In the genomic region with DNA sequence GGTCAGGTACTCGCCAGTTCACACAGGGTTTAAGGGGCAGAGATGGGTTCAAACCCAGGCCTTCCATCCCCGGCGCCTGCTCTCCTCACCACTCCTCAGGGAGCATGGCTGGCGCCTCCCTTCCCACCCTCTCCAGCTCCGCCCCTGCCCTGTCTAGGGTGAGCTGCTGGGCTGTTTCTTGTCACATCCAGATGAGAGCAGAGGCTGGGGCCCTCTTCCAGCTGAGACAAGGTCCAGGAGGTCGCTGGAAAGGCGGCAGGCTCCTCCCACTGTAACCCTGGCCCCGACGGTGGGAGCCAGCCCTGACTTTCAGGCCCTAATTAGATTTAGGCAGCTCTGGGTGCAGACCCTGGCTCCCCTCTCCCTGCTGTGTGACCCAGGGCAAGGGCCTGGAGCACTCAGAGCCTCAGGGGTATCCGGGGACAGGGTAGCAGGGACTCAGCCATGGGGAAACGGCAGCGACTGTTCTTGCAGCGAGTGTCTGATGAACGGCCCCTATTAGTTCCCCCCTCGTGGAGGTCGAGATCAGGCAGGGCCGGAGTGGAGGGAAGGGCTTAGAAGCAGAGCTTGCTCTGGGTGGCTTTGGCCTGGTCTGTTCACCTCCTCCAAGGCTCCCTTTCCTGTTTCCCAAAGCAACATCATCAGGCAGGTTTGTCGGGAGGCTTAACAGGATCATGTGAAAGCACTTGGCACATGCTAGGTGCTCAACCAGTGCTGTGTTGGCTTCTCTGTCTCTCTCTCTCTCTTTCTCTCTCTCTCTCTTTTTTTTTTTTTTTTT, we compare ENCODE assay signal across 1 cellular context.
A peak's percentile ranks its signal among the peaks of the same experiment; 100 is the strongest.
TF ChIP-seq lines count a peak whose summit lies in the region.

No MANE protein-coding gene starts in this region.

TF ChIP-seq in HepG2, 621 proteins besides CTCF, POLR2A, EP300 and RAD21 (continued from another document and continues in another):
- TF ChIP-seq, protein P1, sequence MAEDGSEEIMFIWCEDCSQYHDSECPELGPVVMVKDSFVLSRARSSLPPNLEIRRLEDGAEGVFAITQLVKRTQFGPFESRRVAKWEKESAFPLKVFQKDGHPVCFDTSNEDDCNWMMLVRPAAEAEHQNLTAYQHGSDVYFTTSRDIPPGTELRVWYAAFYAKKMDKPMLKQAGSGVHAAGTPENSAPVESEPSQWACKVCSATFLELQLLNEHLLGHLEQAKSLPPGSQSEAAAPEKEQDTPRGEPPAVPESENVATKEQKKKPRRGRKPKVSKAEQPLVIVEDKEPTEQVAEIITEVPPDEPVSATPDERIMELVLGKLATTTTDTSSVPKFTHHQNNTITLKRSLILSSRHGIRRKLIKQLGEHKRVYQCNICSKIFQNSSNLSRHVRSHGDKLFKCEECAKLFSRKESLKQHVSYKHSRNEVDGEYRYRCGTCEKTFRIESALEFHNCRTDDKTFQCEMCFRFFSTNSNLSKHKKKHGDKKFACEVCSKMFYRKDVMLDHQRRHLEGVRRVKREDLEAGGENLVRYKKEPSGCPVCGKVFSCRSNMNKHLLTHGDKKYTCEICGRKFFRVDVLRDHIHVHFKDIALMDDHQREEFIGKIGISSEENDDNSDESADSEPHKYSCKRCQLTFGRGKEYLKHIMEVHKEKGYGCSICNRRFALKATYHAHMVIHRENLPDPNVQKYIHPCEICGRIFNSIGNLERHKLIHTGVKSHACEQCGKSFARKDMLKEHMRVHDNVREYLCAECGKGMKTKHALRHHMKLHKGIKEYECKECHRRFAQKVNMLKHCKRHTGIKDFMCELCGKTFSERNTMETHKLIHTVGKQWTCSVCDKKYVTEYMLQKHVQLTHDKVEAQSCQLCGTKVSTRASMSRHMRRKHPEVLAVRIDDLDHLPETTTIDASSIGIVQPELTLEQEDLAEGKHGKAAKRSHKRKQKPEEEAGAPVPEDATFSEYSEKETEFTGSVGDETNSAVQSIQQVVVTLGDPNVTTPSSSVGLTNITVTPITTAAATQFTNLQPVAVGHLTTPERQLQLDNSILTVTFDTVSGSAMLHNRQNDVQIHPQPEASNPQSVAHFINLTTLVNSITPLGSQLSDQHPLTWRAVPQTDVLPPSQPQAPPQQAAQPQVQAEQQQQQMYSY (CRISPR knock-in tag; IDR thresholded peaks at IDR 0.05): no peak
- no peak for TF ChIP-seq EZH2 (conservative IDR thresholded peaks at IDR 0.05; ENCODE audit: low read depth, low read length)
- TF ChIP-seq, protein P2, sequence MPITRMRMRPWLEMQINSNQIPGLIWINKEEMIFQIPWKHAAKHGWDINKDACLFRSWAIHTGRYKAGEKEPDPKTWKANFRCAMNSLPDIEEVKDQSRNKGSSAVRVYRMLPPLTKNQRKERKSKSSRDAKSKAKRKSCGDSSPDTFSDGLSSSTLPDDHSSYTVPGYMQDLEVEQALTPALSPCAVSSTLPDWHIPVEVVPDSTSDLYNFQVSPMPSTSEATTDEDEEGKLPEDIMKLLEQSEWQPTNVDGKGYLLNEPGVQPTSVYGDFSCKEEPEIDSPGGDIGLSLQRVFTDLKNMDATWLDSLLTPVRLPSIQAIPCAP (CRISPR knock-in tag; IDR thresholded peaks at IDR 0.05; ENCODE audit: low read depth): 0 out of 2 replicates have a peak, but pooled peaks have one; percentile 50
- 0 out of 2 replicates have a peak, but pooled peaks have one; percentile 67 for TF ChIP-seq ZSCAN29 (CRISPR knock-in tag; conservative IDR thresholded peaks at IDR 0.05)
- TF ChIP-seq NCOA5 (CRISPR knock-in tag; IDR thresholded peaks at IDR 0.05): no peak
- TF ChIP-seq ZNF230 (CRISPR knock-in tag; IDR thresholded peaks at IDR 0.05): no peak
- TF ChIP-seq TSC22D2 (CRISPR knock-in tag; IDR thresholded peaks at IDR 0.05; ENCODE audit: borderline replicate concordance): no peak
- no peak for TF ChIP-seq CEBPG (CRISPR knock-in tag; IDR thresholded peaks at IDR 0.05)
- TF ChIP-seq, protein P3, sequence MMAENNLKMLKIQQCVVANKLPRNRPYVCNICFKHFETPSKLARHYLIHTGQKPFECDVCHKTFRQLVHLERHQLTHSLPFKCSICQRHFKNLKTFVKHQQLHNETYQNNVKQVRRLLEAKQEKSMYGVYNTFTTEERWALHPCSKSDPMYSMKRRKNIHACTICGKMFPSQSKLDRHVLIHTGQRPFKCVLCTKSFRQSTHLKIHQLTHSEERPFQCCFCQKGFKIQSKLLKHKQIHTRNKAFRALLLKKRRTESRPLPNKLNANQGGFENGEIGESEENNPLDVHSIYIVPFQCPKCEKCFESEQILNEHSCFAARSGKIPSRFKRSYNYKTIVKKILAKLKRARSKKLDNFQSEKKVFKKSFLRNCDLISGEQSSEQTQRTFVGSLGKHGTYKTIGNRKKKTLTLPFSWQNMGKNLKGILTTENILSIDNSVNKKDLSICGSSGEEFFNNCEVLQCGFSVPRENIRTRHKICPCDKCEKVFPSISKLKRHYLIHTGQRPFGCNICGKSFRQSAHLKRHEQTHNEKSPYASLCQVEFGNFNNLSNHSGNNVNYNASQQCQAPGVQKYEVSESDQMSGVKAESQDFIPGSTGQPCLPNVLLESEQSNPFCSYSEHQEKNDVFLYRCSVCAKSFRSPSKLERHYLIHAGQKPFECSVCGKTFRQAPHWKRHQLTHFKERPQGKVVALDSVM (CRISPR knock-in tag; IDR thresholded peaks at IDR 0.05): peak; percentile 54
- TF ChIP-seq ZSCAN31 (CRISPR knock-in tag; IDR thresholded peaks at IDR 0.05; ENCODE audit: low read depth): no peak
- TF ChIP-seq ERF (CRISPR knock-in tag; IDR thresholded peaks at IDR 0.05): peak; percentile 47; the same call in 1 of the 2 replicates
- TF ChIP-seq, protein P4, sequence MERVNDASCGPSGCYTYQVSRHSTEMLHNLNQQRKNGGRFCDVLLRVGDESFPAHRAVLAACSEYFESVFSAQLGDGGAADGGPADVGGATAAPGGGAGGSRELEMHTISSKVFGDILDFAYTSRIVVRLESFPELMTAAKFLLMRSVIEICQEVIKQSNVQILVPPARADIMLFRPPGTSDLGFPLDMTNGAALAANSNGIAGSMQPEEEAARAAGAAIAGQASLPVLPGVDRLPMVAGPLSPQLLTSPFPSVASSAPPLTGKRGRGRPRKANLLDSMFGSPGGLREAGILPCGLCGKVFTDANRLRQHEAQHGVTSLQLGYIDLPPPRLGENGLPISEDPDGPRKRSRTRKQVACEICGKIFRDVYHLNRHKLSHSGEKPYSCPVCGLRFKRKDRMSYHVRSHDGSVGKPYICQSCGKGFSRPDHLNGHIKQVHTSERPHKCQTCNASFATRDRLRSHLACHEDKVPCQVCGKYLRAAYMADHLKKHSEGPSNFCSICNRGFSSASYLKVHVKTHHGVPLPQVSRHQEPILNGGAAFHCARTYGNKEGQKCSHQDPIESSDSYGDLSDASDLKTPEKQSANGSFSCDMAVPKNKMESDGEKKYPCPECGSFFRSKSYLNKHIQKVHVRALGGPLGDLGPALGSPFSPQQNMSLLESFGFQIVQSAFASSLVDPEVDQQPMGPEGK (CRISPR knock-in tag; IDR thresholded peaks at IDR 0.05): peak; percentile 61; the same call in 1 of the 2 replicates
- TF ChIP-seq MIER3 (CRISPR knock-in tag; IDR thresholded peaks at IDR 0.05; ENCODE audit: borderline replicate concordance): no peak
- TF ChIP-seq PRPF4 (IDR thresholded peaks at IDR 0.05; ENCODE audit: low read depth, low read length, poor library complexity, severe bottlenecking): no peak
- TF ChIP-seq ZNF878 (CRISPR knock-in tag; IDR thresholded peaks at IDR 0.05): no peak
- TF ChIP-seq, protein P5, sequence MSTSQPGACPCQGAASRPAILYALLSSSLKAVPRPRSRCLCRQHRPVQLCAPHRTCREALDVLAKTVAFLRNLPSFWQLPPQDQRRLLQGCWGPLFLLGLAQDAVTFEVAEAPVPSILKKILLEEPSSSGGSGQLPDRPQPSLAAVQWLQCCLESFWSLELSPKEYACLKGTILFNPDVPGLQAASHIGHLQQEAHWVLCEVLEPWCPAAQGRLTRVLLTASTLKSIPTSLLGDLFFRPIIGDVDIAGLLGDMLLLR (CRISPR knock-in tag; IDR thresholded peaks at IDR 0.05): 0 out of 2 replicates have a peak, but pooled peaks have one; percentile 34
- no peak for TF ChIP-seq NFE2L2 (IDR thresholded peaks at IDR 0.05; ENCODE audit: low read length)
- TF ChIP-seq RXRA (CRISPR knock-in tag; IDR thresholded peaks at IDR 0.05): peak; percentile 61; the same call in 1 of the 2 replicates
- TF ChIP-seq, protein P6, sequence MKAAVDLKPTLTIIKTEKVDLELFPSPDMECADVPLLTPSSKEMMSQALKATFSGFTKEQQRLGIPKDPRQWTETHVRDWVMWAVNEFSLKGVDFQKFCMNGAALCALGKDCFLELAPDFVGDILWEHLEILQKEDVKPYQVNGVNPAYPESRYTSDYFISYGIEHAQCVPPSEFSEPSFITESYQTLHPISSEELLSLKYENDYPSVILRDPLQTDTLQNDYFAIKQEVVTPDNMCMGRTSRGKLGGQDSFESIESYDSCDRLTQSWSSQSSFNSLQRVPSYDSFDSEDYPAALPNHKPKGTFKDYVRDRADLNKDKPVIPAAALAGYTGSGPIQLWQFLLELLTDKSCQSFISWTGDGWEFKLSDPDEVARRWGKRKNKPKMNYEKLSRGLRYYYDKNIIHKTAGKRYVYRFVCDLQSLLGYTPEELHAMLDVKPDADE (CRISPR knock-in tag; IDR thresholded peaks at IDR 0.05): no peak
- TF ChIP-seq, protein P7, sequence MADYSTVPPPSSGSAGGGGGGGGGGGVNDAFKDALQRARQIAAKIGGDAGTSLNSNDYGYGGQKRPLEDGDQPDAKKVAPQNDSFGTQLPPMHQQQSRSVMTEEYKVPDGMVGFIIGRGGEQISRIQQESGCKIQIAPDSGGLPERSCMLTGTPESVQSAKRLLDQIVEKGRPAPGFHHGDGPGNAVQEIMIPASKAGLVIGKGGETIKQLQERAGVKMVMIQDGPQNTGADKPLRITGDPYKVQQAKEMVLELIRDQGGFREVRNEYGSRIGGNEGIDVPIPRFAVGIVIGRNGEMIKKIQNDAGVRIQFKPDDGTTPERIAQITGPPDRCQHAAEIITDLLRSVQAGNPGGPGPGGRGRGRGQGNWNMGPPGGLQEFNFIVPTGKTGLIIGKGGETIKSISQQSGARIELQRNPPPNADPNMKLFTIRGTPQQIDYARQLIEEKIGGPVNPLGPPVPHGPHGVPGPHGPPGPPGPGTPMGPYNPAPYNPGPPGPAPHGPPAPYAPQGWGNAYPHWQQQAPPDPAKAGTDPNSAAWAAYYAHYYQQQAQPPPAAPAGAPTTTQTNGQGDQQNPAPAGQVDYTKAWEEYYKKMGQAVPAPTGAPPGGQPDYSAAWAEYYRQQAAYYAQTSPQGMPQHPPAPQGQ (CRISPR knock-in tag; IDR thresholded peaks at IDR 0.05; ENCODE audit: borderline replicate concordance): no peak
- TF ChIP-seq, protein P8, sequence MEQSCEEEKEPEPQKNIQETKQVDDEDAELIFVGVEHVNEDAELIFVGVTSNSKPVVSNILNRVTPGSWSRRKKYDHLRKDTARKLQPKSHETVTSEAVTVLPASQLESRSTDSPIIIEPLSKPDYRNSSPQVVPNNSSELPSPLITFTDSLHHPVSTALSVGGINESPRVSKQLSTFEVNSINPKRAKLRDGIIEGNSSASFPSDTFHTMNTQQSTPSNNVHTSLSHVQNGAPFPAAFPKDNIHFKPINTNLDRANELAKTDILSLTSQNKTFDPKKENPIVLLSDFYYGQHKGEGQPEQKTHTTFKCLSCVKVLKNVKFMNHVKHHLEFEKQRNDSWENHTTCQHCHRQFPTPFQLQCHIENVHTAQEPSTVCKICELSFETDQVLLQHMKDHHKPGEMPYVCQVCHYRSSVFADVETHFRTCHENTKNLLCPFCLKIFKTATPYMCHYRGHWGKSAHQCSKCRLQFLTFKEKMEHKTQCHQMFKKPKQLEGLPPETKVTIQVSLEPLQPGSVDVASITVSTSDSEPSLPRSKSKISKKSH (CRISPR knock-in tag; IDR thresholded peaks at IDR 0.05; ENCODE audit: borderline replicate concordance): no peak; the same call in 1 of the 2 replicates
- peak; percentile 69 for TF ChIP-seq SAP130 (CRISPR knock-in tag; IDR thresholded peaks at IDR 0.05; ENCODE audit: low read depth)
- peak; percentile 80; the same call in 1 of the 2 replicates for TF ChIP-seq CAMTA2 (CRISPR knock-in tag; IDR thresholded peaks at IDR 0.05; ENCODE audit: borderline replicate concordance)
- TF ChIP-seq, protein P9, sequence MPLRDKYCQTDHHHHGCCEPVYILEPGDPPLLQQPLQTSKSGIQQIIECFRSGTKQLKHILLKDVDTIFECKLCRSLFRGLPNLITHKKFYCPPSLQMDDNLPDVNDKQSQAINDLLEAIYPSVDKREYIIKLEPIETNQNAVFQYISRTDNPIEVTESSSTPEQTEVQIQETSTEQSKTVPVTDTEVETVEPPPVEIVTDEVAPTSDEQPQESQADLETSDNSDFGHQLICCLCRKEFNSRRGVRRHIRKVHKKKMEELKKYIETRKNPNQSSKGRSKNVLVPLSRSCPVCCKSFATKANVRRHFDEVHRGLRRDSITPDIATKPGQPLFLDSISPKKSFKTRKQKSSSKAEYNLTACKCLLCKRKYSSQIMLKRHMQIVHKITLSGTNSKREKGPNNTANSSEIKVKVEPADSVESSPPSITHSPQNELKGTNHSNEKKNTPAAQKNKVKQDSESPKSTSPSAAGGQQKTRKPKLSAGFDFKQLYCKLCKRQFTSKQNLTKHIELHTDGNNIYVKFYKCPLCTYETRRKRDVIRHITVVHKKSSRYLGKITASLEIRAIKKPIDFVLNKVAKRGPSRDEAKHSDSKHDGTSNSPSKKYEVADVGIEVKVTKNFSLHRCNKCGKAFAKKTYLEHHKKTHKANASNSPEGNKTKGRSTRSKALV (CRISPR knock-in tag; IDR thresholded peaks at IDR 0.05): no peak
- no peak for TF ChIP-seq KLF6 (CRISPR knock-in tag; IDR thresholded peaks at IDR 0.05)
- TF ChIP-seq, protein P10, sequence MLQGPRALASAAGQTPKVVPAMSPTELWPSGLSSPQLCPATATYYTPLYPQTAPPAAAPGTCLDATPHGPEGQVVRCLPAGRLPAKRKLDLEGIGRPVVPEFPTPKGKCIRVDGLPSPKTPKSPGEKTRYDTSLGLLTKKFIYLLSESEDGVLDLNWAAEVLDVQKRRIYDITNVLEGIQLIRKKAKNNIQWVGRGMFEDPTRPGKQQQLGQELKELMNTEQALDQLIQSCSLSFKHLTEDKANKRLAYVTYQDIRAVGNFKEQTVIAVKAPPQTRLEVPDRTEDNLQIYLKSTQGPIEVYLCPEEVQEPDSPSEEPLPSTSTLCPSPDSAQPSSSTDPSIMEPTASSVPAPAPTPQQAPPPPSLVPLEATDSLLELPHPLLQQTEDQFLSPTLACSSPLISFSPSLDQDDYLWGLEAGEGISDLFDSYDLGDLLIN (CRISPR knock-in tag; IDR thresholded peaks at IDR 0.05; ENCODE audit: borderline replicate concordance): no peak
- TF ChIP-seq TBP (CRISPR knock-in tag; IDR thresholded peaks at IDR 0.05): no peak
- 0 out of 2 replicates have a peak, but pooled peaks have one; percentile 26 for TF ChIP-seq JUN (CRISPR knock-in tag; IDR thresholded peaks at IDR 0.05)
- no peak for TF ChIP-seq ZNF251 (CRISPR knock-in tag; IDR thresholded peaks at IDR 0.05)
- peak; percentile 63; the same call in 1 of the 2 replicates for TF ChIP-seq MXD4 (CRISPR knock-in tag; IDR thresholded peaks at IDR 0.05)
- TF ChIP-seq NFIB (CRISPR knock-in tag; IDR thresholded peaks at IDR 0.05; ENCODE audit: borderline replicate concordance): no peak
- TF ChIP-seq, protein P11, sequence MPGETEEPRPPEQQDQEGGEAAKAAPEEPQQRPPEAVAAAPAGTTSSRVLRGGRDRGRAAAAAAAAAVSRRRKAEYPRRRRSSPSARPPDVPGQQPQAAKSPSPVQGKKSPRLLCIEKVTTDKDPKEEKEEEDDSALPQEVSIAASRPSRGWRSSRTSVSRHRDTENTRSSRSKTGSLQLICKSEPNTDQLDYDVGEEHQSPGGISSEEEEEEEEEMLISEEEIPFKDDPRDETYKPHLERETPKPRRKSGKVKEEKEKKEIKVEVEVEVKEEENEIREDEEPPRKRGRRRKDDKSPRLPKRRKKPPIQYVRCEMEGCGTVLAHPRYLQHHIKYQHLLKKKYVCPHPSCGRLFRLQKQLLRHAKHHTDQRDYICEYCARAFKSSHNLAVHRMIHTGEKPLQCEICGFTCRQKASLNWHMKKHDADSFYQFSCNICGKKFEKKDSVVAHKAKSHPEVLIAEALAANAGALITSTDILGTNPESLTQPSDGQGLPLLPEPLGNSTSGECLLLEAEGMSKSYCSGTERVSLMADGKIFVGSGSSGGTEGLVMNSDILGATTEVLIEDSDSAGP (CRISPR knock-in tag; IDR thresholded peaks at IDR 0.05; ENCODE audit: borderline replicate concordance): peak; percentile 49; the same call in 1 of the 2 replicates
- TF ChIP-seq, protein P12, sequence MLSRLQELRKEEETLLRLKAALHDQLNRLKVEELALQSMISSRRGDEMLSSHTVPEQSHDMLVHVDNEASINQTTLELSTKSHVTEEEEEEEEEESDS (CRISPR knock-in tag; IDR thresholded peaks at IDR 0.05; ENCODE audit: borderline replicate concordance): no peak
